ENCODE assay signal across 8 cellular contexts in the genomic region with DNA sequence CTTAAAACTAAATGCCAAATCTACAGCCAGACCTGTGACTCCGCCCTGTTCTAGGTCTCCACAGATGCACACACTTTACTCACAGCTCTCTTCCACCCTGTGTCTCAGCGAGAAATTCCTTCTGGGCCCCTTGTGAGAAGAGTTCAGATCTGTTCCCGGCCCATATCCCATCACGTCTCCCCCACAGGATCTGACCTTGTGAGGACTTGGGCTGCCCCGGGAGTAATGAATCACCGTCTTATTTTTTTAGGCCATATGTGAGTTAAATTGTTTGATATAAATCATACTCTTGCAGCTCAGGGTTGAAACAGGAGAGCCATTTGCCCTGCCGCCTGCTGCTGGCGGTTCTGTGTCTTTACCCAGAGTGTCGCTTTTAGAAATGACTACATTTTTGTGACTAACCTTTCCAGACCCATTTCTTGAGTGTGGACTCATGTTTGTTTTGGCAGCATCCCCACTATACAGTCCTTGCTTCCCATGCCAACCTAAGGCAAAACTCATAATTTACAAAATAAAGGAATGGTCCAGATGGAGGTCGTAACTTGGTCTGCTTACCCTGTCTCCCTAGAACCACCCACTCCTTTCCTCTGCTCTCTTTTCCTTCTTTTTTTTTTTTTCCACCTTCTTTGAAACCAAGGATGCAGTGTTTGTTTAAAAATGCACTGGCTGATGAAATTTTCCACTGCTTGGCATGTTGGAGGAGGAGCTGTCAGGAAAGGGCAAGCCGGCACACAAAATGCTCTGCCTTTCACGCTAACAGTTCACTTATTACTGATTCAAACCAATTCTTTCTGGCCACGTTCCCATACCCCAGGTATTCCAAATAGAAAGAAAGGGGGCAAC.
DNase-seq lines count a peak whose midpoint lies in the region; ATAC-seq and TF ChIP-seq lines count a peak whose summit lies in the region.

No MANE protein-coding gene starts in this region.

- H3K9me3 ChIP-seq in ascending aorta (no peaks in the 10 kb centered on the region), tibial nerve (no peaks in the 10 kb centered on the region)

- DNase-seq in HT1080 (ENCODE audit: low read depth) (peak; percentile 96), ascending aorta (ENCODE audit: low spot score in 2 of 2) (peak; percentile 35 to 87), iris pigment epithelial cell (ENCODE audit: low read depth) (peak; percentile 88), tibial nerve (ENCODE audit: low spot score in 2 of 2) (peak in 1 of 2 donors; percentile 21), D341Med (ENCODE audit: low spot score) (no peak)
- no peak for DNase-seq in activated CD8-positive, alpha-beta memory T cell treated with anti-CD3 and anti-CD28 coated beads, Interleukin-2, amount 50 U/mL, for 48 hours
- no peak for DNase-seq in natural killer cell treated with Interleukin-12 subunit alpha and Interleukin-12 subunit beta and Interleukin-15 and Interleukin-18, amount 100 ng/mL, for 72 hours (ENCODE audit: low spot score)
- DNase-seq in activated T-helper 1 cell treated with anti-CD3 and anti-CD28 coated beads, Interleukin-12 subunit alpha, Interleukin-12 subunit beta, Interleukin-2, Interleukin-4 antibody, amounts not matched to agents 30 ng/mL and 10 ng/mL and 1 ng/mL, durations not matched to agents 14 hours and 24 hours and 36 hours (ENCODE audit: low spot score): no peak

- H3K9me3 Mint-ChIP-seq in natural killer cell treated with Interleukin-12 subunit alpha and Interleukin-12 subunit beta and Interleukin-15 and Interleukin-18, amount 100 ng/mL, for 72 hours: no peaks in the 10 kb centered on the region
- H3K9me3 Mint-ChIP-seq in activated T-helper 1 cell treated with anti-CD3 and anti-CD28 coated beads, Interleukin-12 subunit alpha, Interleukin-12 subunit beta, Interleukin-2, Interleukin-4 antibody, amounts not matched to agents 30 ng/mL and 10 ng/mL and 1 ng/mL, durations not matched to agents 14 hours and 24 hours and 36 hours: no peaks in the 10 kb centered on the region

- ATAC-seq in natural killer cell treated with Interleukin-12 subunit alpha and Interleukin-12 subunit beta and Interleukin-15 and Interleukin-18, amount 100 ng/mL, for 72 hours: no peak

- H3K36me3 ChIP-seq in ascending aorta (no peaks in the 10 kb centered on the region), tibial nerve (no peaks in the 10 kb centered on the region)

- H3K4me3 ChIP-seq in ascending aorta: peak overlapping the region; percentile 5 to 52
- H3K4me3 ChIP-seq in tibial nerve: no peak overlapping the region

- no peak overlapping the region for H3K27ac Mint-ChIP-seq in natural killer cell treated with Interleukin-12 subunit alpha and Interleukin-12 subunit beta and Interleukin-15 and Interleukin-18, amount 100 ng/mL, for 72 hours
- no peak overlapping the region for H3K27ac Mint-ChIP-seq in activated T-helper 1 cell treated with anti-CD3 and anti-CD28 coated beads, Interleukin-12 subunit alpha, Interleukin-12 subunit beta, Interleukin-2, Interleukin-4 antibody, amounts not matched to agents 30 ng/mL and 10 ng/mL and 1 ng/mL, durations not matched to agents 14 hours and 24 hours and 36 hours

- no peaks in the 10 kb centered on the region for H3K36me3 Mint-ChIP-seq in natural killer cell treated with Interleukin-12 subunit alpha and Interleukin-12 subunit beta and Interleukin-15 and Interleukin-18, amount 100 ng/mL, for 72 hours
- no peaks in the 10 kb centered on the region for H3K36me3 Mint-ChIP-seq in activated T-helper 1 cell treated with anti-CD3 and anti-CD28 coated beads, Interleukin-12 subunit alpha, Interleukin-12 subunit beta, Interleukin-2, Interleukin-4 antibody, amounts not matched to agents 30 ng/mL and 10 ng/mL and 1 ng/mL, durations not matched to agents 14 hours and 24 hours and 36 hours (ENCODE audit: low read depth)

- TF ChIP-seq POLR2A in tibial nerve (IDR thresholded peaks at IDR 0.05): no peak

- H3K27ac ChIP-seq in ascending aorta (peak overlapping the region; percentile 91 to 92), tibial nerve (peak overlapping the region in 3 of 4 donors; percentile 8 to 74 (median 70))

- peak in 1 of 2 donors; percentile 11 for TF ChIP-seq EP300 in tibial nerve (IDR thresholded peaks at IDR 0.05)

- TF ChIP-seq CTCF in ascending aorta (IDR thresholded peaks at IDR 0.05): peak in 1 of 3 experiments; percentile 15
- TF ChIP-seq CTCF in tibial nerve (IDR thresholded peaks at IDR 0.05): no peak

- H3K4me3 Mint-ChIP-seq in natural killer cell treated with Interleukin-12 subunit alpha and Interleukin-12 subunit beta and Interleukin-15 and Interleukin-18, amount 100 ng/mL, for 72 hours: no peak overlapping the region
- no peak overlapping the region for H3K4me3 Mint-ChIP-seq in activated T-helper 1 cell treated with anti-CD3 and anti-CD28 coated beads, Interleukin-12 subunit alpha, Interleukin-12 subunit beta, Interleukin-2, Interleukin-4 antibody, amounts not matched to agents 30 ng/mL and 10 ng/mL and 1 ng/mL, durations not matched to agents 14 hours and 24 hours and 36 hours

- WGBS in tibial nerve, 2 donors: 22 to 23% methylated on average over 13 of the region's 13 CpGs

- intact Hi-C loops in ascending aorta (cut with DNase I): loop anchor here (1.0 to 10.0 kb wide), 7 partner anchors 36 to 1152 kb away; a partner anchor contains a TSS
- intact Hi-C loops in activated T-helper 1 cell treated with anti-CD3 and anti-CD28 coated beads, Interleukin-12 subunit alpha, Interleukin-12 subunit beta, Interleukin-2, Interleukin-4 antibody, amounts not matched to agents 30 ng/mL and 10 ng/mL and 1 ng/mL, durations not matched to agents 14 hours and 24 hours and 36 hours (cut with micrococcal nuclease): no loop called here

- no peaks in the 10 kb centered on the region for H3K27me3 Mint-ChIP-seq in natural killer cell treated with Interleukin-12 subunit alpha and Interleukin-12 subunit beta and Interleukin-15 and Interleukin-18, amount 100 ng/mL, for 72 hours
- no peaks in the 10 kb centered on the region for H3K27me3 Mint-ChIP-seq in activated T-helper 1 cell treated with anti-CD3 and anti-CD28 coated beads, Interleukin-12 subunit alpha, Interleukin-12 subunit beta, Interleukin-2, Interleukin-4 antibody, amounts not matched to agents 30 ng/mL and 10 ng/mL and 1 ng/mL, durations not matched to agents 14 hours and 24 hours and 36 hours (ENCODE audit: insufficient read depth)

- H3K4me1 ChIP-seq in ascending aorta (peaks cover 0 to 23% of the 10 kb centered on the region in 2 donors), tibial nerve (peaks cover 0 to 36% (median 16%) of the 10 kb centered on the region in 4 donors)

- H3K27me3 ChIP-seq in ascending aorta: no peaks in the 10 kb centered on the region
- H3K27me3 ChIP-seq in tibial nerve: no peaks in the 10 kb centered on the region

- H3K4me1 Mint-ChIP-seq in natural killer cell treated with Interleukin-12 subunit alpha and Interleukin-12 subunit beta and Interleukin-15 and Interleukin-18, amount 100 ng/mL, for 72 hours (ENCODE audit: low read depth in 2 of 2): no peaks in the 10 kb centered on the region
- no peaks in the 10 kb centered on the region for H3K4me1 Mint-ChIP-seq in activated T-helper 1 cell treated with anti-CD3 and anti-CD28 coated beads, Interleukin-12 subunit alpha, Interleukin-12 subunit beta, Interleukin-2, Interleukin-4 antibody, amounts not matched to agents 30 ng/mL and 10 ng/mL and 1 ng/mL, durations not matched to agents 14 hours and 24 hours and 36 hours (ENCODE audit: low read depth)

Comparison
In these comparisons a context has a peak if more than half of its experiments do, and no peak if none do; other contexts are left out.
1. DNase-seq: peak in HT1080 (single experiment), ascending aorta (2 of 2) and iris pigment epithelial cell (single experiment); none in activated CD8-positive, alpha-beta memory T cell treated with anti-CD3 and anti-CD28 coated beads, Interleukin-2, amount 50 U/mL, for 48 hours (single experiment), D341Med (single experiment), natural killer cell treated with Interleukin-12 subunit alpha and Interleukin-12 subunit beta and Interleukin-15 and Interleukin-18, amount 100 ng/mL, for 72 hours (single experiment) and activated T-helper 1 cell treated with anti-CD3 and anti-CD28 coated beads, Interleukin-12 subunit alpha, Interleukin-12 subunit beta, Interleukin-2, Interleukin-4 antibody, amounts not matched to agents 30 ng/mL and 10 ng/mL and 1 ng/mL, durations not matched to agents 14 hours and 24 hours and 36 hours (single experiment).
2. H3K4me3 ChIP-seq: peak in ascending aorta (2 of 2); none in tibial nerve (0 of 4).